Comparison of ENCODE assay signal across 23 cellular contexts in the genomic region with DNA sequence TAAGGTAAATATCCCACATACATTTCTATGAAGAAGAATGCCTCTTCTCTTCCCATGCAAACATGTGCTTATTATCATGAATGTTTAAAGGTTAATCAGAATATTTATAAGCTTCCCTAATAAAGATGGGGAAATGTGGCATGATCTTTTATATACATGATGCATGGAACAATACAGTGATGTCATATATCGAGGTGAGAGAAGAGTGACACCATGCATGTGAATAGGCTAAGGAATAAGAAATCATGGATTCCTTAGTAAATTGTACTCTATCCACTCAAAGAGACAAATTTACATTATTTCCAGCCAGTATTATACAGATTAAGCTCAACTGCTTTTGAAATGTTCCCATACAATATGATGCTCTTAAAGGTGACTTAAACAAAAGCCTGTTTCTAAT.
DNase-seq lines count a peak whose midpoint lies in the region; ATAC-seq, FAIRE-seq and TF ChIP-seq lines count a peak whose summit lies in the region.
"Had no signal": no experiment of that assay in that cellular context is flagged by ENCODE, and none has a peak within 500 bp of the region (broad histone marks: within the 10 kb centered on the region; RNA-seq: fewer than 3 reads in every experiment).

No MANE protein-coding gene starts in this region.

- CTCF ChIA-PET in HepG2 (lab: Yijun Ruan, JAX; ENCODE audit: low intra/inter-chr PET ratio, low total read pairs): no interaction called here

- 97% methylated on average over 1 of the region's 1 CpG for WGBS in HepG2 (ENCODE audit: low lambda C conversion rate)
- WGBS in right lobe of liver (ENCODE audit: insufficient coverage, low coverage, low lambda C conversion rate, missing lambda C conversion rate): 79% methylated on average over 1 of the region's 1 CpG

- H3K9ac ChIP-seq in HepG2 (ENCODE audit: insufficient read depth, low read depth, low read length): no peak overlapping the region
- H3K9ac ChIP-seq: BLaER1, GM23248 had no signal

- TF ChIP-seq EP300 in HepG2 (IDR thresholded peaks at IDR 0.05; ENCODE audit: low read depth in 2 of 2, low read length in 2 of 2): no peak
- no peak for TF ChIP-seq EP300 in HepG2 (CRISPR knock-in tag; IDR thresholded peaks at IDR 0.05; ENCODE audit: borderline replicate concordance)

- TF ChIP-seq RAD21 in HepG2 (CRISPR knock-in tag; IDR thresholded peaks at IDR 0.05): no peak

- H3K4me1 ChIP-seq in HepG2 (ENCODE audit: insufficient read depth, low read length) (peaks cover 9% of the 10 kb centered on the region; the same call in 1 of the 2 replicates), right lobe of liver (no peaks in the 10 kb centered on the region), upper lobe of right lung (no peaks in the 10 kb centered on the region)

- H3K4me3 ChIP-seq in HepG2 (replicated peaks in 1 of 3; ENCODE audit: insufficient read depth in 1 of 3, low read depth in 2 of 3, low read length in 3 of 3): no peak overlapping the region
- H3K4me3 ChIP-seq in right lobe of liver: no peak overlapping the region
- no peak overlapping the region for H3K4me3 ChIP-seq in WERI-Rb-1 (ENCODE audit: low read depth, low read length)
- H3K4me3 ChIP-seq in upper lobe of right lung: no peak overlapping the region
- H3K4me3 ChIP-seq: BLaER1, GM12878, GM23248 had no signal

- H3K4me2 ChIP-seq in HepG2 (ENCODE audit: low read depth, low read length): no peak overlapping the region
- H3K4me2 ChIP-seq: BLaER1 had no signal

- ATAC-seq in HepG2 (no peak), right lobe of liver (no peak), left colon (no peak), Right ventricle myocardium inferior (no peak), upper lobe of right lung (no peak)
- ATAC-seq: GM12878, HCT116 had no signal

- H2AFZ ChIP-seq in HepG2 (ENCODE audit: low read length): no peak overlapping the region
- H2AFZ ChIP-seq: GM23248 had no signal

- peaks cover 2% of the 10 kb centered on the region for H3K79me2 ChIP-seq in HepG2 (ENCODE audit: insufficient read depth, low read length)

- H3K36me3 ChIP-seq in HepG2 (replicated peaks in 1 of 2; ENCODE audit: control insufficient read depth in 1 of 2, insufficient read depth in 2 of 2, low read length in 2 of 2) (no peaks in the 10 kb centered on the region; a peak in 1 of 5 replicates), right lobe of liver (no peaks in the 10 kb centered on the region), WERI-Rb-1 (no peaks in the 10 kb centered on the region), upper lobe of right lung (no peaks in the 10 kb centered on the region)

- no peak for FAIRE-seq in HepG2 (lab: Jason Lieb, UNC)
- FAIRE-seq: GM12878, GM19239 had no signal

- peak; percentile 11 to 43 for DNase-seq in NCI-H526 (lab: John Stamatoyannopoulos, UW)
- DNase-seq in NCI-H526 treated with DMSO at 0.1 percent for 48 hours (lab: John Stamatoyannopoulos, UW): no peak
- no peak for DNase-seq in HepG2 (ENCODE audit: low spot score)
- DNase-seq in right lobe of liver: no peak
- DNase-seq in WERI-Rb-1: no peak
- no peak for DNase-seq in left colon
- DNase-seq in Right ventricle myocardium inferior (ENCODE audit: missing footprints): no peak
- DNase-seq in upper lobe of right lung: no peak
- DNase-seq: CD4-positive, CD25-positive, alpha-beta regulatory T cell; CD8-positive, alpha-beta memory T cell; DMS 273 treated with DMSO at 0.1 percent for 48 hours; DMS79; EL; GDM1; GM23248; H9; HFFc6 had no signal

- BruUV-seq in HepG2 (replicated peaks; lab: Mats Ljungman, UMichigan): no TSS peak

- TF ChIP-seq CTCF in HepG2 (CRISPR knock-in tag; IDR thresholded peaks at IDR 0.05): no peak
- TF ChIP-seq CTCF in right lobe of liver (IDR thresholded peaks at IDR 0.05): no peak
- TF ChIP-seq CTCF in WERI-Rb-1 (IDR thresholded peaks at IDR 0.05; ENCODE audit: low read depth, low read length): no peak
- no peak for TF ChIP-seq CTCF in upper lobe of right lung (IDR thresholded peaks at IDR 0.05)

- intact Hi-C loops in HepG2 (cut with micrococcal nuclease; ENCODE audit: unreplicated experiment): loop anchor here (10.0 kb wide), 1 partner anchor 262 kb away; no protein-coding TSS in a partner anchor
- intact Hi-C loops in right lobe of liver (cut with DNase I): no loop called here
- intact Hi-C loops in left colon (cut with DNase I, micrococcal nuclease): no loop called here
- intact Hi-C loops in Right ventricle myocardium inferior (cut with DNase I): no loop called here
- intact Hi-C loops in upper lobe of right lung (cut with DNase I): no loop called here

- POLR2A ChIA-PET in HepG2 (lab: Yijun Ruan, JAX): no interaction called here

- in situ Hi-C loops in HepG2 (cut with HindIII; ENCODE audit: extremely low pct_ligation_motif_present, low pct_unique_long_range_greater_than_20kb): no loop called here

- TF ChIP-seq POLR2A in HepG2 (IDR thresholded peaks at IDR 0.05; ENCODE audit: insufficient read depth in 1 of 2, low read depth in 2 of 2, low read length in 2 of 2) (no peak), right lobe of liver (IDR thresholded peaks at IDR 0.05) (no peak)

- H3K9me3 ChIP-seq in HepG2 (ENCODE audit: low read length) (no peaks in the 10 kb centered on the region), right lobe of liver (no peaks in the 10 kb centered on the region), WERI-Rb-1 (ENCODE audit: severe bottlenecking) (no peaks in the 10 kb centered on the region), upper lobe of right lung (no peaks in the 10 kb centered on the region)
- H3K9me3 ChIP-seq: BLaER1 had no signal

- H3K27me3 ChIP-seq in HepG2 (ENCODE audit: control insufficient read depth in 1 of 2, insufficient read depth in 2 of 2, low read length in 2 of 2): no peaks in the 10 kb centered on the region
- no peaks in the 10 kb centered on the region for H3K27me3 ChIP-seq in right lobe of liver
- H3K27me3 ChIP-seq in WERI-Rb-1 (ENCODE audit: insufficient read depth, low read depth, severe bottlenecking): no peaks in the 10 kb centered on the region
- H3K27me3 ChIP-seq in upper lobe of right lung: no peaks in the 10 kb centered on the region
- H3K27me3 ChIP-seq: BLaER1 had no signal

- H4K20me1 ChIP-seq in HepG2 (ENCODE audit: insufficient read depth, low read length): no peaks in the 10 kb centered on the region
- H4K20me1 ChIP-seq: BLaER1 had no signal

- H3K27ac ChIP-seq in HepG2 (ENCODE audit: extremely low read length, insufficient read depth, low read length) (no peak overlapping the region), right lobe of liver (no peak overlapping the region), WERI-Rb-1 (peak overlapping the region; percentile 87), upper lobe of right lung (no peak overlapping the region)
- H3K27ac ChIP-seq: 22Rv1, BLaER1, C4-2B, GM23248 had no signal

TF ChIP-seq in HepG2, 621 proteins besides CTCF, POLR2A, EP300 and RAD21:
- TF ChIP-seq LCORL (IDR thresholded peaks at IDR 0.05): no peak
- no peak for TF ChIP-seq LCORL (CRISPR knock-in tag; IDR thresholded peaks at IDR 0.05)
- TF ChIP-seq CREBL2 (CRISPR knock-in tag; IDR thresholded peaks at IDR 0.05; ENCODE audit: borderline replicate concordance): no peak
- TF ChIP-seq RCOR2 (CRISPR knock-in tag; IDR thresholded peaks at IDR 0.05): no peak
- no peak for TF ChIP-seq ZNF383 (CRISPR knock-in tag; IDR thresholded peaks at IDR 0.05; ENCODE audit: borderline replicate concordance)
- TF ChIP-seq, protein P1, sequence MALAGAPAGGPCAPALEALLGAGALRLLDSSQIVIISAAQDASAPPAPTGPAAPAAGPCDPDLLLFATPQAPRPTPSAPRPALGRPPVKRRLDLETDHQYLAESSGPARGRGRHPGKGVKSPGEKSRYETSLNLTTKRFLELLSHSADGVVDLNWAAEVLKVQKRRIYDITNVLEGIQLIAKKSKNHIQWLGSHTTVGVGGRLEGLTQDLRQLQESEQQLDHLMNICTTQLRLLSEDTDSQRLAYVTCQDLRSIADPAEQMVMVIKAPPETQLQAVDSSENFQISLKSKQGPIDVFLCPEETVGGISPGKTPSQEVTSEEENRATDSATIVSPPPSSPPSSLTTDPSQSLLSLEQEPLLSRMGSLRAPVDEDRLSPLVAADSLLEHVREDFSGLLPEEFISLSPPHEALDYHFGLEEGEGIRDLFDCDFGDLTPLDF (CRISPR knock-in tag; IDR thresholded peaks at IDR 0.05): no peak
- TF ChIP-seq ZNF331 (CRISPR knock-in tag; IDR thresholded peaks at IDR 0.05): no peak
- peak; percentile 39; the same call in 1 of the 2 replicates for TF ChIP-seq CREB1 (IDR thresholded peaks at IDR 0.05)
- no peak for TF ChIP-seq CREB1 (CRISPR knock-in tag; IDR thresholded peaks at IDR 0.05)

Comparison
In these comparisons a context has a peak if more than half of its experiments do, and no peak if none do; other contexts are left out.
1. DNase-seq: peak in NCI-H526 (2 of 2); none in NCI-H526 treated with DMSO at 0.1 percent for 48 hours (single experiment), HepG2 (single experiment), right lobe of liver (0 of 3), WERI-Rb-1 (single experiment), left colon (0 of 2), Right ventricle myocardium inferior (single experiment) and upper lobe of right lung (single experiment).